ENCODE assay signal across 8 cellular contexts in genomic region chr3:14451844-14452533, GRCh38. TPM values are rescaled to one million over a fixed set of nuclear protein-coding genes. Genes with fewer than 3 reads are reported as not detected.
DNase-seq lines count a peak whose midpoint lies in the region; ATAC-seq and TF ChIP-seq lines count a peak whose summit lies in the region.

No MANE protein-coding gene starts in this region.

- H3K4me1 Mint-ChIP-seq in activated CD4-positive, alpha-beta memory T cell treated with anti-CD3 and anti-CD28 coated beads, Interleukin-2, amount 10 ng/mL, durations not matched to agents 7 days and 5 days: peaks cover 8% of the 10 kb centered on the region

- TF ChIP-seq POLR2A in stomach (IDR thresholded peaks at IDR 0.05): no peak

- peaks cover 39% of the 10 kb centered on the region for H3K36me3 Mint-ChIP-seq in activated CD4-positive, alpha-beta memory T cell treated with anti-CD3 and anti-CD28 coated beads, Interleukin-2, amount 10 ng/mL, durations not matched to agents 7 days and 5 days (ENCODE audit: low read depth)

- DNase-seq in HEK293T (ENCODE audit: extremely low spot score) (peak; percentile 27), astrocyte of the cerebellum (ENCODE audit: low read depth) (peak; percentile 53), iris pigment epithelial cell (ENCODE audit: low read depth) (peak; percentile 96), stomach (peak; percentile 41)
- DNase-seq in activated CD4-positive, alpha-beta memory T cell treated with anti-CD3 and anti-CD28 coated beads, Interleukin-2, amount 10 ng/mL, durations not matched to agents 7 days and 5 days: no peak
- DNase-seq in activated effector memory CD4-positive, alpha-beta T cell treated with anti-CD3 and anti-CD28 coated beads, Interleukin-2, amount 50 U/mL, for 16 hours: no peak

- H3K27me3 Mint-ChIP-seq in activated CD4-positive, alpha-beta memory T cell treated with anti-CD3 and anti-CD28 coated beads, Interleukin-2, amount 10 ng/mL, durations not matched to agents 7 days and 5 days: no peaks in the 10 kb centered on the region

- H3K36me3 ChIP-seq in stomach: peaks cover 26 to 64% (median 45%) of the 10 kb centered on the region in 4 donors

- no peak for TF ChIP-seq EP300 in stomach (IDR thresholded peaks at IDR 0.05)

- in situ Hi-C loops in astrocyte of the cerebellum (cut with HindIII; ENCODE audit: low sequenced_read_pairs): loop anchor here (5.0 to 25.0 kb wide), 2 partner anchors 50 to 165 kb away; partner anchors contain the start of gene SLC6A6

- peaks cover 2% of the 10 kb centered on the region for H3K9me3 Mint-ChIP-seq in activated CD4-positive, alpha-beta memory T cell treated with anti-CD3 and anti-CD28 coated beads, Interleukin-2, amount 10 ng/mL, durations not matched to agents 7 days and 5 days

- TF ChIP-seq CTCF in astrocyte of the cerebellum (IDR thresholded peaks at IDR 0.05; ENCODE audit: low read depth, low read length, missing control alignments) (no peak), stomach (IDR thresholded peaks at IDR 0.05) (no peak)

- POLR2A ChIA-PET in HEK293T (lab: Yijun Ruan, JAX): interaction anchor here (0.9 to 1.9 kb wide), 3 partner anchors 11 to 273 kb away, joined by 3 to 7 read pairs (median 6); partner anchors contain the start of genes LSM3 and XPC
- POLR2A ChIA-PET in activated CD4-positive, alpha-beta memory T cell treated with anti-CD3 and anti-CD28 coated beads, Interleukin-2, amount 10 ng/mL, durations not matched to agents 7 days and 5 days (lab: Charles Lee): interaction anchor here (1.1 to 1.4 kb wide), 2 partner anchors 19 to 50 kb away, joined by 3 to 5 read pairs; partner anchors contain the start of gene SLC6A6

- H3K4me3 ChIP-seq in astrocyte of the cerebellum (ENCODE audit: low read depth, low read length) (no peak overlapping the region), stomach (no peak overlapping the region)

- no peaks in the 10 kb centered on the region for H3K27me3 ChIP-seq in stomach

- peak overlapping the region; percentile 87 to 92 (median 90) for H3K27ac ChIP-seq in stomach

- WGBS in stomach, 5 donors: 43 to 55% (median 47%) methylated on average over 12 to 13 of the region's 13 CpGs

- H3K4me1 ChIP-seq in stomach: peaks cover 41 to 62% (median 50%) of the 10 kb centered on the region in 4 donors

- CTCF ChIA-PET in HEK293T (lab: Yijun Ruan, JAX): interaction anchor here (0.6 to 1.3 kb wide), 2 partner anchors 127 to 176 kb away, joined by 3 to 4 read pairs; no protein-coding TSS in a partner anchor
- CTCF ChIA-PET in activated CD4-positive, alpha-beta memory T cell treated with anti-CD3 and anti-CD28 coated beads, Interleukin-2, amount 10 ng/mL, durations not matched to agents 7 days and 5 days (lab: Charles Lee): interaction anchor here (1.2 kb wide), 1 partner anchor 10 kb away, joined by 3 read pairs; no protein-coding TSS in a partner anchor

- no peak overlapping the region for H3K4me3 Mint-ChIP-seq in activated CD4-positive, alpha-beta memory T cell treated with anti-CD3 and anti-CD28 coated beads, Interleukin-2, amount 10 ng/mL, durations not matched to agents 7 days and 5 days

- ATAC-seq in GM21825 (IDR thresholded peaks at IDR 0.05; ENCODE audit: unreplicated experiment) (no peak), GM18861 (IDR thresholded peaks at IDR 0.05; ENCODE audit: unreplicated experiment) (no peak)

- H3K27ac Mint-ChIP-seq in activated CD4-positive, alpha-beta memory T cell treated with anti-CD3 and anti-CD28 coated beads, Interleukin-2, amount 10 ng/mL, durations not matched to agents 7 days and 5 days: no peak overlapping the region

- intact Hi-C loops in stomach (cut with DNase I; ENCODE audit: low total_unique reads): loop anchor here (10.0 kb wide), 1 partner anchor 47 kb away; the partner anchor contains the start of gene SLC6A6

- H3K9me3 ChIP-seq in stomach: no peaks in the 10 kb centered on the region

TF ChIP-seq in HEK293T, 16 proteins besides CTCF, POLR2A, EP300 and RAD21:
- no peak for TF ChIP-seq PKNOX1 (IDR thresholded peaks at IDR 0.05)
- no peak for TF ChIP-seq FOXM1 (IDR thresholded peaks at IDR 0.05; ENCODE audit: borderline replicate concordance)
- no peak for TF ChIP-seq BHLHE40 (IDR thresholded peaks at IDR 0.05; ENCODE audit: borderline replicate concordance)
- no peak for TF ChIP-seq L3MBTL2 (conservative IDR thresholded peaks at IDR 0.05)
- TF ChIP-seq TARDBP (IDR thresholded peaks at IDR 0.05): no peak
- TF ChIP-seq SUZ12 (IDR thresholded peaks at IDR 0.05): no peak
- no peak for TF ChIP-seq NFRKB (IDR thresholded peaks at IDR 0.05)

RNA-seq across cellular contexts. Expression of gene SLC6A6, which starts 49.6 kb away (rescaled TPM):
- total RNA-seq in stomach: 10 to 100 TPM; 15.6 to 36.7 (median 28.0) TPM
- 1 to 10 TPM; 3.0 to 6.8 (median 4.9) TPM for polyA plus RNA-seq in stomach
- 10 to 100 TPM; 59.0 to 61.5 TPM for total RNA-seq in activated CD4-positive, alpha-beta memory T cell treated with anti-CD3 and anti-CD28 coated beads, Interleukin-2, amount 10 ng/mL, durations not matched to agents 7 days and 5 days

Comparison
In these comparisons a context has a peak if more than half of its experiments do, and no peak if none do; other contexts are left out.
1. DNase-seq: peak in HEK293T (single experiment), astrocyte of the cerebellum (single experiment), iris pigment epithelial cell (single experiment) and stomach (single experiment); none in activated CD4-positive, alpha-beta memory T cell treated with anti-CD3 and anti-CD28 coated beads, Interleukin-2, amount 10 ng/mL, durations not matched to agents 7 days and 5 days (single experiment) and activated effector memory CD4-positive, alpha-beta T cell treated with anti-CD3 and anti-CD28 coated beads, Interleukin-2, amount 50 U/mL, for 16 hours (single experiment).